ENCODE assay signal across 8 cellular contexts in genomic region chr1:221543529-221544120, GRCh38.
DNase-seq lines count a peak whose midpoint lies in the region; ATAC-seq and TF ChIP-seq lines count a peak whose summit lies in the region.

No MANE protein-coding gene starts in this region.

- H3K4me3 ChIP-seq in DND-41 (ENCODE audit: low read depth in 1 of 2, low read length in 2 of 2), result no peak overlapping the region

- H3K36me3 ChIP-seq in DND-41 (ENCODE audit: insufficient read depth, low read length), result no peaks in the 10 kb centered on the region

- DNase-seq in DND-41, result no peak
- peak; percentile 57 for DNase-seq in LHCN-M2 (ENCODE audit: low read depth)
- peak; percentile 5 for DNase-seq in cerebellar cortex (ENCODE audit: low spot score)
- DNase-seq in natural killer cell treated with Interleukin-12 subunit alpha and Interleukin-12 subunit beta and Interleukin-15 and Interleukin-18, amount 100 ng/mL, for 72 hours (ENCODE audit: low spot score), result no peak
- no peak for DNase-seq in activated CD4-positive, alpha-beta T cell treated with anti-CD3 and anti-CD28 coated beads for 4 hours
- no peak for DNase-seq in ureter (ENCODE audit: low spot score)
- no peak for DNase-seq in middle frontal gyrus (ENCODE audit: extremely low spot score, low spot score)

- H3K27me3 Mint-ChIP-seq in natural killer cell treated with Interleukin-12 subunit alpha and Interleukin-12 subunit beta and Interleukin-15 and Interleukin-18, amount 100 ng/mL, for 72 hours, result peaks cover 9 to 11% of the 10 kb centered on the region in 2 donors

- peak overlapping the region; percentile 1 to 83 for H3K27ac Mint-ChIP-seq in natural killer cell treated with Interleukin-12 subunit alpha and Interleukin-12 subunit beta and Interleukin-15 and Interleukin-18, amount 100 ng/mL, for 72 hours

- H3K4me1 Mint-ChIP-seq in natural killer cell treated with Interleukin-12 subunit alpha and Interleukin-12 subunit beta and Interleukin-15 and Interleukin-18, amount 100 ng/mL, for 72 hours (ENCODE audit: low read depth in 2 of 2), result peaks cover 10 to 12% of the 10 kb centered on the region in 2 donors

- peak; percentile 57 for TF ChIP-seq CTCF in DND-41 (IDR thresholded peaks at IDR 0.05; ENCODE audit: borderline replicate concordance, extremely low read depth, low read length, poor library complexity, severe bottlenecking)

- no peaks in the 10 kb centered on the region for H4K20me1 ChIP-seq in DND-41 (ENCODE audit: insufficient read depth, low read length)

- no peaks in the 10 kb centered on the region for H3K27me3 ChIP-seq in DND-41 (ENCODE audit: insufficient read depth, low read length, poor library complexity)

- no peaks in the 10 kb centered on the region for H3K36me3 Mint-ChIP-seq in natural killer cell treated with Interleukin-12 subunit alpha and Interleukin-12 subunit beta and Interleukin-15 and Interleukin-18, amount 100 ng/mL, for 72 hours

- ATAC-seq in DND-41 (ENCODE audit: insufficient read depth, low read depth), result no peak
- ATAC-seq in natural killer cell treated with Interleukin-12 subunit alpha and Interleukin-12 subunit beta and Interleukin-15 and Interleukin-18, amount 100 ng/mL, for 72 hours, result no peak
- no peak for ATAC-seq in GM21390 (IDR thresholded peaks at IDR 0.05; ENCODE audit: unreplicated experiment)

- H3K4me2 ChIP-seq in DND-41 (ENCODE audit: insufficient read depth, low read length), result no peak overlapping the region

- H3K79me2 ChIP-seq in DND-41 (ENCODE audit: insufficient read depth, low read length), result no peaks in the 10 kb centered on the region

- 0 out of 2 replicates have a peak overlapping the region, but pooled peaks have one; percentile 9 for H2AFZ ChIP-seq in DND-41 (ENCODE audit: low read depth, low read length)

- H3K9me3 Mint-ChIP-seq in natural killer cell treated with Interleukin-12 subunit alpha and Interleukin-12 subunit beta and Interleukin-15 and Interleukin-18, amount 100 ng/mL, for 72 hours, result no peaks in the 10 kb centered on the region

- no peak overlapping the region for H3K4me3 Mint-ChIP-seq in natural killer cell treated with Interleukin-12 subunit alpha and Interleukin-12 subunit beta and Interleukin-15 and Interleukin-18, amount 100 ng/mL, for 72 hours

- H3K4me1 ChIP-seq in DND-41 (ENCODE audit: insufficient read depth, low read length), result no peaks in the 10 kb centered on the region

- no peak overlapping the region for H3K9ac ChIP-seq in DND-41 (ENCODE audit: low read depth, low read length)

- no peak overlapping the region for H3K27ac ChIP-seq in DND-41 (ENCODE audit: low read length)

- H3K9me3 ChIP-seq in DND-41 (ENCODE audit: insufficient read depth, low read length, severe bottlenecking), result no peaks in the 10 kb centered on the region

Comparison
In these comparisons a context has a peak if more than half of its experiments do, and no peak if none do; other contexts are left out.
1. DNase-seq: peak in LHCN-M2 (single experiment) and cerebellar cortex (single experiment); none in DND-41 (single experiment), natural killer cell treated with Interleukin-12 subunit alpha and Interleukin-12 subunit beta and Interleukin-15 and Interleukin-18, amount 100 ng/mL, for 72 hours (single experiment), activated CD4-positive, alpha-beta T cell treated with anti-CD3 and anti-CD28 coated beads for 4 hours (0 of 2), ureter (single experiment) and middle frontal gyrus (single experiment).